ENCODE assay signal across 9 cellular contexts in genomic region chr3:151903501-151903991, GRCh38. TPM values are rescaled to one million over a fixed set of nuclear protein-coding genes. Genes with fewer than 3 reads are reported as not detected.
DNase-seq lines count a peak whose midpoint lies in the region; ATAC-seq and TF ChIP-seq lines count a peak whose summit lies in the region.
"Had no signal": no experiment of that assay in that cellular context is flagged by ENCODE, and none has a peak within 500 bp of the region (broad histone marks: within the 10 kb centered on the region; RNA-seq: fewer than 3 reads in every experiment).

No MANE protein-coding gene starts in this region.

- POLR2A ChIA-PET in HEK293 (lab: Yijun Ruan, JAX) = no interaction called here

- H3K4me3 ChIP-seq in HEK293 (ENCODE audit: low read depth, low read length) = no peak overlapping the region

- no peak for ATAC-seq in HG02981 (IDR thresholded peaks at IDR 0.05; ENCODE audit: unreplicated experiment)
- no peak for ATAC-seq in GM21576 (IDR thresholded peaks at IDR 0.05; ENCODE audit: unreplicated experiment)

- no peak overlapping the region for H3K27ac ChIP-seq in HEK293 (ENCODE audit: extremely low read depth, low read depth, low read length)

- no peak for TF ChIP-seq CTCF in HEK293 (tag by site-specific recombination; IDR thresholded peaks at IDR 0.05)

- H3K36me3 ChIP-seq in HEK293 (ENCODE audit: control insufficient read depth in 2 of 2, insufficient read depth in 1 of 2, low read length in 2 of 2) = no peaks in the 10 kb centered on the region

- no peaks in the 10 kb centered on the region for H3K9me3 ChIP-seq in HEK293 (ENCODE audit: control insufficient read depth, insufficient read depth, low read depth, low read length)

- DNase-seq in SKM-1 (lab: John Stamatoyannopoulos, UW; ENCODE audit: unreplicated experiment) = peak; percentile 12
- DNase-seq in fibroblast of peridontal ligament (ENCODE audit: extremely low read depth) = peak; percentile 74
- peak; percentile 37 for DNase-seq in renal cortical epithelial cell (ENCODE audit: low read depth)
- no peak for DNase-seq in AG08396 (ENCODE audit: low spot score)
- no peak for DNase-seq in stimulated activated CD4-positive, alpha-beta T cell treated with anti-CD3 and anti-CD28 coated beads, Interleukin-2, amount 100 ng/mL, for 24 hours

- CTCF ChIA-PET in HEK293 (lab: Yijun Ruan, JAX) = no interaction called here

- H3K4me1 ChIP-seq in HEK293 (ENCODE audit: control insufficient read depth, insufficient read depth, low read length) = no peaks in the 10 kb centered on the region

TF ChIP-seq in HEK293, 187 proteins besides CTCF, POLR2A, EP300 and RAD21:
- TF ChIP-seq ZNF221 (tag by site-specific recombination; IDR thresholded peaks at IDR 0.05; ENCODE audit: borderline replicate concordance) (no peak), FEZF1 (tag by site-specific recombination; IDR thresholded peaks at IDR 0.05) (peak; percentile 52), TRIM28 (IDR thresholded peaks at IDR 0.05; ENCODE audit: borderline replicate concordance, low read length) (peak; percentile 17; the same call in 1 of the 2 replicates), ZNF48 (tag by site-specific recombination; IDR thresholded peaks at IDR 0.05) (no peak), BCL11A (tag by site-specific recombination; IDR thresholded peaks at IDR 0.05; ENCODE audit: low read depth) (no peak)

RNA-seq across cellular contexts. Expression of gene SUCNR1, which starts 30.1 kb away (rescaled TPM):
- 0.17 and 2.1 TPM in 2 replicates for total RNA-seq in renal cortical epithelial cell
- total RNA-seq: T-helper 1 cell treated with Interleukin-12 subunit alpha and Interleukin-12 subunit beta and Interleukin-4 antibody, amounts not matched to agents 30 ng/mL and 1 ng/mL, for 36 hours had no signal

Comparison
In these comparisons a context has a peak if more than half of its experiments do, and no peak if none do; other contexts are left out.
1. DNase-seq: peak in SKM-1 (single experiment), fibroblast of peridontal ligament (single experiment) and renal cortical epithelial cell (single experiment); none in AG08396 (single experiment) and stimulated activated CD4-positive, alpha-beta T cell treated with anti-CD3 and anti-CD28 coated beads, Interleukin-2, amount 100 ng/mL, for 24 hours (0 of 2).